ENCODE assay signal across 15 cellular contexts in the genomic region with DNA sequence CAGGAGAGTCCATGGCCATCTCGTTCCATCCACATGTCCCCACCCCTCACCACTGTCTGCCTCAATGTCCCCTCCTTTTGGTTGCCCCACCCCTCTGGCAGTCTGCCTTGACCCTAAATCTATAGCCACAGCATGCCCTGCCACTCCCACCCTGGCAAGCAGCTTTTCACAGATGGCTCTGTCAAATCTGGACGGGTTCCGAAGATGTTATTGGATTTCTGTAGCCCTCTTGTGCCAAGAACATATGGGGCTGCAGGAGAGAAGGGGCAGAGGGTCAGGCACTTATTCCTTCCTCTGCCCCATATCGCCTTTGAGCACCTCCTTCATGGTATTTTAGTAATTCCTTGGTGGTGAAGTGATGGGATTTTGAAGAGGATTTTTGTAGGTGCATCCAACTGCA. TPM values are rescaled to one million over a fixed set of nuclear protein-coding genes. Genes with fewer than 3 reads are reported as not detected.
DNase-seq lines count a peak whose midpoint lies in the region; ATAC-seq and TF ChIP-seq lines count a peak whose summit lies in the region.
"Had no signal": no experiment of that assay in that cellular context is flagged by ENCODE, and none has a peak within 500 bp of the region (broad histone marks: within the 10 kb centered on the region; RNA-seq: fewer than 3 reads in every experiment).

No MANE protein-coding gene starts in this region.

- no peaks in the 10 kb centered on the region for H3K27me3 Mint-ChIP-seq in stimulated activated memory B cell treated with anti-CD40 and anti-IgM and Interleukin-4, amounts not matched to agents 10 μg/mL and 1 μg/mL and 100 μg/mL, for 72 hours

- no peak for ATAC-seq in stimulated activated memory B cell treated with anti-CD40 and anti-IgM and Interleukin-4, amounts not matched to agents 10 μg/mL and 1 μg/mL and 100 μg/mL, for 72 hours
- no peak for ATAC-seq in foreskin keratinocyte
- ATAC-seq in GM21723 (IDR thresholded peaks at IDR 0.05; ENCODE audit: unreplicated experiment) = no peak
- ATAC-seq: HepG2, PC-3 had no signal

- H3K4me1 ChIP-seq in KMS-11 (ENCODE audit: low read depth, poor library complexity, severe bottlenecking) (peaks cover 25% of the 10 kb centered on the region), OCI-LY3 (ENCODE audit: low read length) (peaks cover 100% of the 10 kb centered on the region), foreskin keratinocyte (no peaks in the 10 kb centered on the region)

- H3K4me3 ChIP-seq in KMS-11 (IDR thresholded peaks at IDR 0.05; ENCODE audit: insufficient read depth, low read depth, low read length) = no peak overlapping the region
- peak overlapping the region; percentile 48 for H3K4me3 ChIP-seq in OCI-LY3 (ENCODE audit: low read length)

- H3K9ac ChIP-seq in KMS-11 = no peak overlapping the region
- H3K9ac ChIP-seq in OCI-LY3 (ENCODE audit: low read length) = peak overlapping the region; percentile 68

- peak overlapping the region; percentile 84 for H3K27ac Mint-ChIP-seq in stimulated activated memory B cell treated with anti-CD40 and anti-IgM and Interleukin-4, amounts not matched to agents 10 μg/mL and 1 μg/mL and 100 μg/mL, for 72 hours
- H3K27ac Mint-ChIP-seq: HFFc6 had no signal

- H3K36me3 ChIP-seq in KMS-11 (ENCODE audit: insufficient read depth) (no peaks in the 10 kb centered on the region), OCI-LY3 (replicated peaks; ENCODE audit: low read depth, low read length) (peaks cover 38% of the 10 kb centered on the region)

- no peaks in the 10 kb centered on the region for H3K79me2 ChIP-seq in KMS-11 (ENCODE audit: insufficient read depth, low read depth)
- H3K79me2 ChIP-seq in OCI-LY3 (ENCODE audit: low read length) = peaks cover 100% of the 10 kb centered on the region

- no peaks in the 10 kb centered on the region for H3K9me3 Mint-ChIP-seq in stimulated activated memory B cell treated with anti-CD40 and anti-IgM and Interleukin-4, amounts not matched to agents 10 μg/mL and 1 μg/mL and 100 μg/mL, for 72 hours
- H3K9me3 Mint-ChIP-seq: HFFc6 had no signal

- no peak overlapping the region for H2AFZ ChIP-seq in KMS-11 (ENCODE audit: low read depth)
- no peak overlapping the region for H2AFZ ChIP-seq in OCI-LY3 (ENCODE audit: low read depth, low read length)

- peak; percentile 62 for DNase-seq in DMS 273 treated with DMSO at 0.1 percent for 48 hours (lab: John Stamatoyannopoulos, UW)
- DNase-seq in foreskin keratinocyte = no peak
- DNase-seq in stimulated activated CD4-positive, alpha-beta T cell treated with anti-CD3 and anti-CD28 coated beads, Interleukin-4, amount 100 ng/mL, for 24 hours = no peak
- DNase-seq: ACHN, H7, HFFc6, NCI-H1417 treated with DMSO at 0.1 percent for 48 hours, NCI-H1930, NCI-H226, PC-3 had no signal

- H3K4me1 Mint-ChIP-seq in stimulated activated memory B cell treated with anti-CD40 and anti-IgM and Interleukin-4, amounts not matched to agents 10 μg/mL and 1 μg/mL and 100 μg/mL, for 72 hours = peaks cover 30% of the 10 kb centered on the region

- H3K27me3 ChIP-seq in KMS-11 (ENCODE audit: insufficient read depth, low read depth) (no peaks in the 10 kb centered on the region), OCI-LY3 (ENCODE audit: low read depth, low read length) (no peaks in the 10 kb centered on the region), foreskin keratinocyte (no peaks in the 10 kb centered on the region)

- H3K27ac ChIP-seq in KMS-11 = no peak overlapping the region
- peak overlapping the region; percentile 97 for H3K27ac ChIP-seq in OCI-LY3 (ENCODE audit: low read length)
- H3K27ac ChIP-seq in foreskin keratinocyte = no peak overlapping the region

- H4K20me1 ChIP-seq in KMS-11 (ENCODE audit: insufficient read depth) (no peaks in the 10 kb centered on the region), OCI-LY3 (ENCODE audit: insufficient read depth, low read length) (peaks cover 90% of the 10 kb centered on the region)

- H3K36me3 Mint-ChIP-seq in stimulated activated memory B cell treated with anti-CD40 and anti-IgM and Interleukin-4, amounts not matched to agents 10 μg/mL and 1 μg/mL and 100 μg/mL, for 72 hours = no peaks in the 10 kb centered on the region

- no peaks in the 10 kb centered on the region for H3K9me3 ChIP-seq in OCI-LY3 (ENCODE audit: insufficient read depth, low read length)

- no peak for TF ChIP-seq CTCF in KMS-11 (conservative IDR thresholded peaks at IDR 0.05; ENCODE audit: low read depth, low read length)
- no peak for TF ChIP-seq CTCF in OCI-LY3 (IDR thresholded peaks at IDR 0.05; ENCODE audit: low read depth, low read length)
- TF ChIP-seq CTCF in foreskin keratinocyte (conservative IDR thresholded peaks at IDR 0.05) = no peak

- peak overlapping the region; percentile 64; the same call in 1 of the 2 replicates for H3K4me2 ChIP-seq in KMS-11
- peak overlapping the region; percentile 76 for H3K4me2 ChIP-seq in OCI-LY3 (ENCODE audit: low read length)

- no peak overlapping the region for H3K4me3 Mint-ChIP-seq in stimulated activated memory B cell treated with anti-CD40 and anti-IgM and Interleukin-4, amounts not matched to agents 10 μg/mL and 1 μg/mL and 100 μg/mL, for 72 hours
- H3K4me3 Mint-ChIP-seq: HFFc6 had no signal

RNA-seq across cellular contexts. Expression of gene EPHB1, which starts 57.1 kb away (rescaled TPM):
- total RNA-seq in foreskin keratinocyte = 0.07 and 0.17 TPM in 2 replicates
- 0.04 and 0.06 TPM in 2 replicates for polyA plus RNA-seq in foreskin keratinocyte
